8 cellular contexts compared by ENCODE assay signal in the genomic region with DNA sequence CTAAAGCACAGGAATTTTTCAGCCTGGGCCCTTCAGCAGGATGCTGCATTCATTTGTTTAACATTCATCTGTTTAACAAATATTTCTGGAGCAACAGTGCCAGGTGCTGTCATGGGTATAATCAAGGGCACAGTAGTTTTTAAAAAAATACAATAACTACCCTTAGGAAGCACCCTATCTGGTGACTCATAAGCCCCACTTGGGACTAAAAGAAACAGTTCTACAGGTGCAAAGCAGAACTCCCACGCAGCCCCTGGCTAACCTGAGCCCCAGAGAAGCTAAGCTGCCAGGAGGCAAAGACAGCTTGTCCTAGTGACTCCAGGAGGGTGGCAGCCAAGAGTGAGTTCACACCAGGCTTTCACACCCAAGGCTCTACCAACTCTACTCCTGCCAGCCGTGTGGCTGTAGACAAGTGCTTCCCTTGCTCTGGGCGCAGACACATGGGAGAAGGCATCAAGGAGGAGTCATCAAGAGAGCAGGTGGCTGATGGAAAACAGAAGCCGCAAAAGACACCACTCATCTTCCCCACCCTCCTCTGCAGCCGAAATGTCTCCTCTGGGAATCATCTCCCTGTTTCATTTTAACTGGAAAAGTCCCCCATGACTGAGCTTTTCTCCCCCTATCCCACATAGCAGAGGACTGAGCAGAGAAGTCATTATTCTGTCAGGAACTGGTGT. TPM values are rescaled to one million over a fixed set of nuclear protein-coding genes. Genes with fewer than 3 reads are reported as not detected.
A peak's percentile ranks its signal among the peaks of the same experiment; 100 is the strongest.
DNase-seq lines count a peak whose midpoint lies in the region; ATAC-seq and TF ChIP-seq lines count a peak whose summit lies in the region.

No MANE protein-coding gene starts in this region.

- peak overlapping the region; percentile 17 for H2AK5ac ChIP-seq in neuronal stem cell (ENCODE audit: low read depth, low read length)

- peak overlapping the region; percentile 23 for H2BK15ac ChIP-seq in neuronal stem cell (ENCODE audit: low read length)

- CTCF ChIA-PET in GM10248 (lab: Yijun Ruan, JAX): interaction anchor here (0.8 to 3.9 kb wide), 11 partner anchors 9 to 72 kb away, joined by 3 to 18 read pairs (median 4); a partner anchor contains a TSS

- H3K27ac ChIP-seq in body of pancreas: peak overlapping the region; percentile 46 to 69 (median 62)
- no peak overlapping the region for H3K27ac ChIP-seq in neuronal stem cell (replicated peaks; ENCODE audit: low read length)
- H3K27ac ChIP-seq in ascending aorta: peak overlapping the region in 1 of 2 donors; percentile 12

- H3K14ac ChIP-seq in neuronal stem cell (ENCODE audit: low read length): no peak overlapping the region

- H2BK120ac ChIP-seq in neuronal stem cell (ENCODE audit: low read depth, low read length): no peak overlapping the region

- no peak overlapping the region for H4K8ac ChIP-seq in neuronal stem cell (ENCODE audit: low read depth, low read length)

- WGBS in body of pancreas, 2 donors: 59 to 61% methylated on average over 5 of the region's 5 CpGs
- WGBS in neuronal stem cell (ENCODE audit: extremely low coverage in 2 of 2, insufficient read length in 2 of 2, insufficient replicate concordance in 1 of 2), 2 donors: no CpG with 5 or more reads among the region's 5 CpGs

- peaks cover 48% of the 10 kb centered on the region for H3K4me1 ChIP-seq in body of pancreas
- peaks cover 39 to 52% of the 10 kb centered on the region in 2 donors for H3K4me1 ChIP-seq in neuronal stem cell (ENCODE audit: control insufficient read depth in 2 of 2, insufficient read depth in 1 of 2, low read depth in 1 of 2, low read length in 2 of 2)
- H3K4me1 ChIP-seq in ascending aorta: peaks cover 7 to 34% of the 10 kb centered on the region in 2 donors

- H3K18ac ChIP-seq in neuronal stem cell (ENCODE audit: low read length): peak overlapping the region; percentile 34

- H2AFZ ChIP-seq in neuronal stem cell (ENCODE audit: low read length): no peak overlapping the region

- no peak for TF ChIP-seq POLR2A in body of pancreas (IDR thresholded peaks at IDR 0.05)

- H2BK5ac ChIP-seq in neuronal stem cell (ENCODE audit: low read length): no peak overlapping the region

- no peaks in the 10 kb centered on the region for H3K79me1 ChIP-seq in neuronal stem cell (ENCODE audit: low read depth, low read length)

- H3K9ac ChIP-seq in neuronal stem cell (ENCODE audit: low read depth, low read length, poor library complexity): no peak overlapping the region

- H3K4me3 ChIP-seq in body of pancreas: no peak overlapping the region
- H3K4me3 ChIP-seq in neuronal stem cell (ENCODE audit: low read length in 2 of 2): no peak overlapping the region
- H3K4me3 ChIP-seq in ascending aorta: no peak overlapping the region

- H3K9me3 ChIP-seq in body of pancreas: no peaks in the 10 kb centered on the region
- no peaks in the 10 kb centered on the region for H3K9me3 ChIP-seq in neuronal stem cell (replicated peaks in 1 of 2; ENCODE audit: control insufficient read depth in 2 of 2, insufficient read depth in 1 of 2, low read depth in 1 of 2, low read length in 2 of 2)
- H3K9me3 ChIP-seq in ascending aorta: no peaks in the 10 kb centered on the region

- H3K27me3 ChIP-seq in body of pancreas: no peaks in the 10 kb centered on the region
- H3K27me3 ChIP-seq in neuronal stem cell (ENCODE audit: control insufficient read depth in 3 of 3, insufficient read depth in 3 of 3, low read depth in 1 of 3, low read length in 3 of 3): no peaks in the 10 kb centered on the region
- no peaks in the 10 kb centered on the region for H3K27me3 ChIP-seq in ascending aorta

- intact Hi-C loops in body of pancreas (cut with DNase I): no loop called here
- intact Hi-C loops in ascending aorta (cut with DNase I): no loop called here

- no peak overlapping the region for H3K4ac ChIP-seq in neuronal stem cell (ENCODE audit: low read length)

- POLR2A ChIA-PET in GM10248 (lab: Yijun Ruan, JAX): interaction anchor here (1.1 kb wide), 1 partner anchor 53 kb away, joined by 4 read pairs; no protein-coding TSS in a partner anchor

- peak; percentile 61 for ATAC-seq in body of pancreas
- ATAC-seq in HG02840 (IDR thresholded peaks at IDR 0.05; ENCODE audit: low FRiP score, unreplicated experiment): no peak

- H2BK12ac ChIP-seq in neuronal stem cell (ENCODE audit: low read length): peak overlapping the region; percentile 33

- TF ChIP-seq CTCF in GM10248 (IDR thresholded peaks at IDR 0.05; ENCODE audit: control extremely low read depth, extremely low read depth, low read depth, missing control alignments) (no peak), body of pancreas (IDR thresholded peaks at IDR 0.05) (no peak), ascending aorta (IDR thresholded peaks at IDR 0.05) (no peak)

- H3K4me2 ChIP-seq in neuronal stem cell (ENCODE audit: insufficient read depth, low read length, poor library complexity, severe bottlenecking): no peak overlapping the region

- no peak overlapping the region for H3K23ac ChIP-seq in neuronal stem cell (ENCODE audit: low read depth, low read length, poor library complexity)

- H4K91ac ChIP-seq in neuronal stem cell (ENCODE audit: low read depth, low read length, poor library complexity): no peak overlapping the region

- DNase-seq in GM10248 (ENCODE audit: extremely low spot score) (peak; percentile 50), NCI-H1436 (lab: John Stamatoyannopoulos, UW) (peak; percentile 75), body of pancreas (peak in 2 of 4 donors; percentile 38 to 73), neuronal stem cell (ENCODE audit: low spot score) (no peak), ascending aorta (ENCODE audit: low spot score in 2 of 2) (no peak), HK-2 (ENCODE audit: unreplicated experiment) (no peak), AML-193 (lab: John Stamatoyannopoulos, UW) (no peak)

- no peaks in the 10 kb centered on the region for H3K36me3 ChIP-seq in body of pancreas (replicated peaks in 1 of 2; ENCODE audit: insufficient read depth in 1 of 2, low read depth in 2 of 2)
- H3K36me3 ChIP-seq in neuronal stem cell (replicated peaks in 1 of 2; ENCODE audit: control insufficient read depth in 2 of 2, insufficient read depth in 2 of 2, low read length in 2 of 2): peaks cover 0 to under 1% of the 10 kb centered on the region in 2 donors
- H3K36me3 ChIP-seq in ascending aorta: no peaks in the 10 kb centered on the region

RNA-seq across cellular contexts. Expression of a gene that starts 14.4 kb away (rescaled TPM):
- total RNA-seq in body of pancreas (10 to 100 TPM; 35.8 to 48.1 TPM), ascending aorta (76.1 TPM)
- polyA plus RNA-seq in neuronal stem cell (2013, experiment 1 of 2): 23.4 TPM
- polyA plus RNA-seq in neuronal stem cell (2013, experiment 2 of 2): 22.7 TPM

RNA-seq across cellular contexts. Expression of a gene that starts 47.3 kb away (rescaled TPM):
- total RNA-seq in body of pancreas (10 to 100 TPM; 14.5 to 39.4 TPM), ascending aorta (47.4 TPM)
- polyA plus RNA-seq in neuronal stem cell (2013, experiment 1 of 2): 83.0 TPM
- 85.4 TPM for polyA plus RNA-seq in neuronal stem cell (2013, experiment 2 of 2)

Comparison
In these comparisons a context has a peak if more than half of its experiments do, and no peak if none do; other contexts are left out.
1. DNase-seq: peak in GM10248 (single experiment) and NCI-H1436 (single experiment); none in neuronal stem cell (single experiment), ascending aorta (0 of 2), HK-2 (single experiment) and AML-193 (0 of 2).